In the genomic region with DNA sequence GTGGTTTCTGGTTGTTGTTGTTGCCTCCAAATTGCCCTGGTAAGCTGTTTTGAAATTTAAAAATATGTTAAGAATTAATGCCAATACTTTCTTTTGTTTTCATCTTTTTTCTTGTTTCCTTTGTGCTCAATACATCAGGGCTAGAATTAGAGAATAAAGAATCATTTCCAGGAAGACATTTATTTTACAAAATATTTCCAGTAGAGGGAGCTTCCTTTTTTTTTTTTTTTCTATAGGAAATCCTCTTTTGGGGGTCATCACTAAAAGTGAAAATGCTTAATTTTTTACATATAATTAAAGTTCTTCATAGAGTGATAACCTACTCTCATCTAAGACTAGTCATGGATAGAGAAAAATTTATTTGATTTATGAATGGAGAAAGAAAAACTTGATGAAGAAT, we compare ENCODE assay signal across 15 cellular contexts. TPM values are rescaled to one million over a fixed set of nuclear protein-coding genes. Genes with fewer than 3 reads are reported as not detected.
"Had no signal": no experiment of that assay in that cellular context is flagged by ENCODE, and none has a peak within 500 bp of the region (broad histone marks: within the 10 kb centered on the region; RNA-seq: fewer than 3 reads in every experiment).

No MANE protein-coding gene starts in this region.

- H3K4me1 ChIP-seq: breast epithelium, pancreas had no signal

- H3K4me3 Mint-ChIP-seq: activated CD4-positive, alpha-beta memory T cell treated with anti-CD3 and anti-CD28 coated beads, Interleukin-2, amount 10 ng/mL, durations not matched to agents 7 days and 5 days; activated naive CD8-positive, alpha-beta T cell treated with anti-CD3 and anti-CD28 coated beads, Interleukin-2, amount 10 ng/mL, durations not matched to agents 7 days and 5 days; activated T-cell treated with anti-CD3 and anti-CD28 coated beads, Interleukin-2, amount 50 U/mL, for 72 hours had no signal

- DNase-seq: activated CD4-positive, alpha-beta memory T cell treated with anti-CD3 and anti-CD28 coated beads, Interleukin-2, amount 10 ng/mL, durations not matched to agents 7 days and 5 days; activated CD4-positive, alpha-beta T cell treated with anti-CD3 and anti-CD28 coated beads for 1 hour; activated gamma-delta T cell treated with Interleukin-2 at 50 U/mL for 16 hours; activated naive CD8-positive, alpha-beta T cell treated with anti-CD3 and anti-CD28 coated beads, Interleukin-2, amount 10 ng/mL, durations not matched to agents 7 days and 5 days; activated T-cell treated with anti-CD3 and anti-CD28 coated beads, Interleukin-2, amount 50 U/mL, for 72 hours; aorta; kidney glomerular epithelial cell; mesendoderm; pancreas; stimulated activated CD4-positive, alpha-beta T cell treated with anti-CD3 and anti-CD28 coated beads, Interleukin-12 subunit alpha, Interleukin-12 subunit beta, amount 100 ng/mL, for 4 hours; stimulated activated naive CD4-positive, alpha-beta T cell; upper lobe of left lung had no signal

- ATAC-seq: activated T-cell treated with anti-CD3 and anti-CD28 coated beads, Interleukin-2, amount 50 U/mL, for 72 hours; pancreas had no signal

- H3K36me3 Mint-ChIP-seq: activated naive CD8-positive, alpha-beta T cell treated with anti-CD3 and anti-CD28 coated beads, Interleukin-2, amount 10 ng/mL, durations not matched to agents 7 days and 5 days had no signal

- H3K27ac Mint-ChIP-seq: activated CD4-positive, alpha-beta memory T cell treated with anti-CD3 and anti-CD28 coated beads, Interleukin-2, amount 10 ng/mL, durations not matched to agents 7 days and 5 days; activated naive CD8-positive, alpha-beta T cell treated with anti-CD3 and anti-CD28 coated beads, Interleukin-2, amount 10 ng/mL, durations not matched to agents 7 days and 5 days; activated T-cell treated with anti-CD3 and anti-CD28 coated beads, Interleukin-2, amount 50 U/mL, for 72 hours had no signal

- H3K27ac ChIP-seq: breast epithelium, pancreas, upper lobe of left lung had no signal

- H3K4me3 ChIP-seq: breast epithelium, pancreas, upper lobe of left lung had no signal

- H3K9me3 Mint-ChIP-seq: activated CD4-positive, alpha-beta memory T cell treated with anti-CD3 and anti-CD28 coated beads, Interleukin-2, amount 10 ng/mL, durations not matched to agents 7 days and 5 days had no signal

- H3K27me3 ChIP-seq: breast epithelium, pancreas, upper lobe of left lung had no signal

- H3K9me3 ChIP-seq: breast epithelium, pancreas, upper lobe of left lung had no signal

- H3K36me3 ChIP-seq: breast epithelium, pancreas, upper lobe of left lung had no signal

RNA-seq across cellular contexts. Expression of a gene that starts 2.4 kb away (rescaled TPM):
- total RNA-seq: activated CD4-positive, alpha-beta memory T cell treated with anti-CD3 and anti-CD28 coated beads, Interleukin-2, amount 10 ng/mL, durations not matched to agents 7 days and 5 days; activated naive CD8-positive, alpha-beta T cell treated with anti-CD3 and anti-CD28 coated beads, Interleukin-2, amount 10 ng/mL, durations not matched to agents 7 days and 5 days; activated T-cell treated with anti-CD3 and anti-CD28 coated beads, Interleukin-2, amount 50 U/mL, for 72 hours; aorta; fibroblast of lung; liver had no signal
